Comparison of ENCODE assay signal across 38 cellular contexts in genomic region chr16:87221633-87222032, GRCh38.
"Had no signal": no experiment of that assay in that cellular context is flagged by ENCODE, and none has a peak within 500 bp of the region (broad histone marks: within the 10 kb centered on the region; RNA-seq: fewer than 3 reads in every experiment).

No MANE protein-coding gene starts in this region.

- H3K27me3 Mint-ChIP-seq: activated CD4-positive, alpha-beta memory T cell treated with anti-CD3 and anti-CD28 coated beads for 36 hours; activated CD8-positive, alpha-beta T cell treated with anti-CD3 and anti-CD28 coated beads for 36 hours; activated naive CD8-positive, alpha-beta T cell treated with anti-CD3 and anti-CD28 coated beads for 36 hours; activated T-helper 17 cell treated with anti-CD3 and anti-CD28 coated beads, Interleukin-2, amount 50 U/mL, for 72 hours; brain; central memory CD8-positive, alpha-beta T cell had no signal

- H3K4me1 Mint-ChIP-seq: activated CD4-positive, alpha-beta T cell treated with anti-CD3 and anti-CD28 coated beads for 36 hours; activated CD4-positive, alpha-beta T cell treated with anti-CD3 and anti-CD28 coated beads, Interleukin-2, amount 10 ng/mL, durations not matched to agents 7 days and 5 days; activated naive CD8-positive, alpha-beta T cell treated with anti-CD3 and anti-CD28 coated beads for 36 hours; activated T-helper 17 cell treated with anti-CD3 and anti-CD28 coated beads, Interleukin-2, amount 50 U/mL, for 72 hours; brain; central memory CD8-positive, alpha-beta T cell had no signal

- ATAC-seq: activated CD4-positive, alpha-beta T cell treated with anti-CD3 and anti-CD28 coated beads for 36 hours; activated CD4-positive, CD25-positive, alpha-beta regulatory T cell treated with anti-CD3 and anti-CD28 coated beads, Interleukin-2, amount 50 U/mL, for 24 hours; activated CD8-positive, alpha-beta T cell treated with anti-CD3 and anti-CD28 coated beads for 36 hours; activated naive CD4-positive, alpha-beta T cell treated with anti-CD3 and anti-CD28 coated beads, Interleukin-2, amount 50 U/mL, for 72 hours; activated T-cell treated with anti-CD3 and anti-CD28 coated beads, Interleukin-2, amount 50 U/mL, for 4 hours; activated T-cell treated with anti-CD3 and anti-CD28 coated beads, Interleukin-2, amount 50 U/mL, for 72 hours; activated T-helper 17 cell treated with anti-CD3 and anti-CD28 coated beads, Interleukin-2, amount 50 U/mL, for 72 hours had no signal

- H3K36me3 Mint-ChIP-seq: activated CD4-positive, alpha-beta memory T cell treated with anti-CD3 and anti-CD28 coated beads for 36 hours; activated naive CD4-positive, alpha-beta T cell treated with anti-CD3 and anti-CD28 coated beads, Interleukin-2, amount 50 U/mL, for 72 hours; activated naive CD8-positive, alpha-beta T cell treated with anti-CD3 and anti-CD28 coated beads for 36 hours; brain had no signal

- DNase-seq: activated CD4-positive, alpha-beta memory T cell treated with anti-CD3 and anti-CD28 coated beads for 36 hours; activated CD4-positive, alpha-beta T cell treated with anti-CD3 and anti-CD28 coated beads for 1 hour; activated CD4-positive, alpha-beta T cell treated with anti-CD3 and anti-CD28 coated beads for 36 hours; activated CD4-positive, alpha-beta T cell treated with anti-CD3 and anti-CD28 coated beads for 48 hours; activated CD4-positive, alpha-beta T cell treated with anti-CD3 and anti-CD28 coated beads, Interleukin-2, amount 10 ng/mL, durations not matched to agents 7 days and 5 days; activated CD4-positive, alpha-beta T cell treated with anti-CD3 and anti-CD28 coated beads, Interleukin-2, amount 50 U/mL, for 4 hours; activated CD4-positive, CD25-positive, alpha-beta regulatory T cell; activated CD8-positive, alpha-beta memory T cell treated with anti-CD3 and anti-CD28 coated beads, Interleukin-2, amount 50 U/mL, for 4 hours; activated CD8-positive, alpha-beta T cell treated with anti-CD3 and anti-CD28 coated beads for 36 hours; activated effector memory CD4-positive, alpha-beta T cell treated with anti-CD3 and anti-CD28 coated beads, Interleukin-2, amount 50 U/mL, for 16 hours; activated gamma-delta T cell treated with Interleukin-2 at 50 U/mL for 16 hours; activated naive CD4-positive, alpha-beta T cell; activated naive CD4-positive, alpha-beta T cell treated with anti-CD3 and anti-CD28 coated beads for 36 hours; activated naive CD4-positive, alpha-beta T cell treated with anti-CD3 and anti-CD28 coated beads, Interleukin-2, amount 50 U/mL, for 16 hours; activated naive CD8-positive, alpha-beta T cell treated with anti-CD3 and anti-CD28 coated beads for 36 hours; activated T-cell treated with anti-CD3 and anti-CD28 coated beads for 4 hours; activated T-cell treated with anti-CD3 and anti-CD28 coated beads, Interleukin-2, amount 50 U/mL, for 1 hour; activated T-cell treated with anti-CD3 and anti-CD28 coated beads, Interleukin-2, amount 50 U/mL, for 4 hours; activated T-cell treated with anti-CD3 and anti-CD28 coated beads, Interleukin-2, amount 50 U/mL, for 72 hours; adrenal gland; amniotic stem cell; aorta; caudate nucleus; cerebellar nuclear complex; T-helper 2 cell; T-helper 9 cell had no signal

- H3K4me1 ChIP-seq: adrenal gland had no signal

- H3K27ac Mint-ChIP-seq: activated CD4-positive, alpha-beta memory T cell treated with anti-CD3 and anti-CD28 coated beads for 36 hours; activated CD4-positive, alpha-beta T cell treated with anti-CD3 and anti-CD28 coated beads for 36 hours; activated CD4-positive, alpha-beta T cell treated with anti-CD3 and anti-CD28 coated beads, Interleukin-2, amount 10 ng/mL, durations not matched to agents 7 days and 5 days; activated CD8-positive, alpha-beta T cell treated with anti-CD3 and anti-CD28 coated beads for 36 hours; activated naive CD4-positive, alpha-beta T cell treated with anti-CD3 and anti-CD28 coated beads for 36 hours; activated naive CD4-positive, alpha-beta T cell treated with anti-CD3 and anti-CD28 coated beads, Interleukin-2, amount 50 U/mL, for 72 hours; activated naive CD8-positive, alpha-beta T cell treated with anti-CD3 and anti-CD28 coated beads for 36 hours; activated T-cell treated with anti-CD3 and anti-CD28 coated beads, Interleukin-2, amount 50 U/mL, for 72 hours; activated T-helper 1 cell treated with anti-CD3 and anti-CD28 coated beads, Interleukin-12 subunit alpha, Interleukin-12 subunit beta, Interleukin-2, Interleukin-4 antibody, amounts not matched to agents 30 ng/mL and 10 ng/mL and 1 ng/mL, durations not matched to agents 14 hours and 24 hours and 36 hours; activated T-helper 17 cell treated with anti-CD3 and anti-CD28 coated beads, Interleukin-2, amount 50 U/mL, for 72 hours; brain; T-helper 1 cell treated with Interleukin-12 subunit alpha and Interleukin-12 subunit beta and Interleukin-4 antibody, amounts not matched to agents 30 μg/mL and 1 μg/mL, for 36 hours; T-helper 2 cell treated with Interferon-gamma antibody and Interleukin-4, amounts not matched to agents 5 μg/mL and 100 μg/mL, for 36 hours had no signal

- H3K9me3 Mint-ChIP-seq: activated CD4-positive, alpha-beta memory T cell treated with anti-CD3 and anti-CD28 coated beads for 36 hours; activated CD4-positive, alpha-beta T cell treated with anti-CD3 and anti-CD28 coated beads, Interleukin-2, amount 10 ng/mL, durations not matched to agents 7 days and 5 days; activated CD8-positive, alpha-beta T cell treated with anti-CD3 and anti-CD28 coated beads for 36 hours; activated naive CD4-positive, alpha-beta T cell treated with anti-CD3 and anti-CD28 coated beads for 36 hours; activated naive CD8-positive, alpha-beta T cell treated with anti-CD3 and anti-CD28 coated beads for 36 hours; activated T-cell treated with anti-CD3 and anti-CD28 coated beads, Interleukin-2, amount 50 U/mL, for 4 hours; activated T-helper 1 cell treated with anti-CD3 and anti-CD28 coated beads, Interleukin-12 subunit alpha, Interleukin-12 subunit beta, Interleukin-2, Interleukin-4 antibody, amounts not matched to agents 30 ng/mL and 10 ng/mL and 1 ng/mL, durations not matched to agents 14 hours and 24 hours and 36 hours; activated T-helper 17 cell treated with anti-CD3 and anti-CD28 coated beads, Interleukin-2, amount 50 U/mL, for 72 hours; central memory CD8-positive, alpha-beta T cell; T-helper 1 cell treated with Interleukin-12 subunit alpha and Interleukin-12 subunit beta and Interleukin-4 antibody, amounts not matched to agents 30 μg/mL and 1 μg/mL, for 36 hours; T-helper 2 cell treated with Interferon-gamma antibody and Interleukin-4, amounts not matched to agents 5 μg/mL and 100 μg/mL, for 36 hours had no signal

- H3K27me3 ChIP-seq: adrenal gland had no signal

- H3K36me3 ChIP-seq: adrenal gland, cardiac muscle cell had no signal

- H3K27ac ChIP-seq: adrenal gland, cardiac muscle cell, VCaP had no signal

- H3K9me3 ChIP-seq: adrenal gland had no signal

- H3K4me3 Mint-ChIP-seq: activated CD4-positive, alpha-beta memory T cell treated with anti-CD3 and anti-CD28 coated beads for 36 hours; activated CD4-positive, alpha-beta T cell treated with anti-CD3 and anti-CD28 coated beads for 36 hours; activated CD4-positive, alpha-beta T cell treated with anti-CD3 and anti-CD28 coated beads, Interleukin-2, amount 10 ng/mL, durations not matched to agents 7 days and 5 days; activated CD8-positive, alpha-beta T cell treated with anti-CD3 and anti-CD28 coated beads for 36 hours; activated naive CD4-positive, alpha-beta T cell treated with anti-CD3 and anti-CD28 coated beads for 36 hours; activated naive CD8-positive, alpha-beta T cell treated with anti-CD3 and anti-CD28 coated beads for 36 hours; activated T-cell treated with anti-CD3 and anti-CD28 coated beads, Interleukin-2, amount 50 U/mL, for 4 hours; activated T-cell treated with anti-CD3 and anti-CD28 coated beads, Interleukin-2, amount 50 U/mL, for 72 hours; activated T-helper 1 cell treated with anti-CD3 and anti-CD28 coated beads, Interleukin-12 subunit alpha, Interleukin-12 subunit beta, Interleukin-2, Interleukin-4 antibody, amounts not matched to agents 30 ng/mL and 10 ng/mL and 1 ng/mL, durations not matched to agents 14 hours and 24 hours and 36 hours; activated T-helper 17 cell treated with anti-CD3 and anti-CD28 coated beads, Interleukin-2, amount 50 U/mL, for 72 hours; brain; central memory CD8-positive, alpha-beta T cell; T-helper 1 cell treated with Interleukin-12 subunit alpha and Interleukin-12 subunit beta and Interleukin-4 antibody, amounts not matched to agents 30 μg/mL and 1 μg/mL, for 36 hours; T-helper 2 cell treated with Interferon-gamma antibody and Interleukin-4, amounts not matched to agents 5 μg/mL and 100 μg/mL, for 36 hours had no signal

- H3K4me3 ChIP-seq: adrenal gland, cardiac muscle cell had no signal

- FAIRE-seq: bronchial epithelial cell, TTC549 had no signal
